Comparison of ENCODE assay signal across 12 cellular contexts in genomic region chr2:37858197-37858711, GRCh38.
DNase-seq lines count a peak whose midpoint lies in the region; ATAC-seq, FAIRE-seq and TF ChIP-seq lines count a peak whose summit lies in the region.
"Had no signal": no experiment of that assay in that cellular context is flagged by ENCODE, and none has a peak within 500 bp of the region (broad histone marks: within the 10 kb centered on the region; RNA-seq: fewer than 3 reads in every experiment).

No MANE protein-coding gene starts in this region.

- no peak for FAIRE-seq in GM12878 (lab: Jason Lieb, UNC)

- RAD21 ChIA-PET in GM12878 (lab: Charles Lee; ENCODE audit: unreplicated experiment), result interaction anchor here (8.9 kb wide), 1 partner anchor 14 kb away, joined by 215 read pairs; no protein-coding TSS in a partner anchor

- H3K9ac ChIP-seq in GM12878 (ENCODE audit: control insufficient read depth, insufficient read depth, low read length), result no peak overlapping the region
- H3K9ac ChIP-seq: neural progenitor cell had no signal

- H3K79me2 ChIP-seq in GM12878 (ENCODE audit: control insufficient read depth, insufficient read depth, low read length), result no peaks in the 10 kb centered on the region

- TF ChIP-seq CTCF in HEK293 (tag by site-specific recombination; IDR thresholded peaks at IDR 0.05) (no peak), GM12878 (IDR thresholded peaks at IDR 0.05 in 2 of 3, conservative IDR thresholded peaks at IDR 0.05 in 1 of 3; ENCODE audit: control insufficient read depth in 2 of 3, extremely low read depth in 1 of 3, insufficient read depth in 1 of 3, low read depth in 3 of 3, low read length in 3 of 3) (no peak), thoracic aorta (IDR thresholded peaks at IDR 0.05) (no peak)

- H4K20me1 ChIP-seq in GM12878 (ENCODE audit: control insufficient read depth, insufficient read depth), result no peaks in the 10 kb centered on the region

- no peak overlapping the region for H2AFZ ChIP-seq in GM12878 (ENCODE audit: control insufficient read depth, low read depth, low read length)
- H2AFZ ChIP-seq: neural progenitor cell had no signal

- BruUV-seq in GM12878 (replicated peaks; lab: Mats Ljungman, UMichigan), result no TSS peak

- TF ChIP-seq EP300 in GM12878 (IDR thresholded peaks at IDR 0.05; ENCODE audit: borderline replicate concordance in 1 of 2, control insufficient read depth in 1 of 2, low read depth in 2 of 2, low read length in 2 of 2), result no peak

- TF ChIP-seq RAD21 in GM12878 (IDR thresholded peaks at IDR 0.05; ENCODE audit: insufficient read depth, low read depth, low read length), result no peak

- SMC1A ChIA-PET in GM12878 (lab: Charles Lee; ENCODE audit: uncharacterized antibody, unreplicated experiment), result interaction anchor here (0.9 to 1.3 kb wide), 2 partner anchors 10 to 19 kb away, joined by 4 read pairs; no protein-coding TSS in a partner anchor

- DNase-seq in GM12878 (ENCODE audit: low read depth, low spot score), result no peak
- peak; percentile 91 for DNase-seq in hepatic stellate cell (ENCODE audit: low spot score)
- DNase-seq in thoracic aorta (ENCODE audit: low spot score), result peak; percentile 36
- no peak for DNase-seq in activated CD4-positive, alpha-beta T cell treated with anti-CD3 and anti-CD28 coated beads, Interleukin-2, amount 50 U/mL, for 4 hours
- DNase-seq: activated T-cell treated with anti-CD3 and anti-CD28 coated beads, Interleukin-2, amount 50 U/mL, for 48 hours; cortex of kidney; T1000; upper lobe of left lung had no signal

- no peak overlapping the region for H3K4me3 ChIP-seq in HEK293 (ENCODE audit: low read depth, low read length)
- H3K4me3 ChIP-seq in GM12878, result no peak overlapping the region
- H3K4me3 ChIP-seq in thoracic aorta, result no peak overlapping the region
- H3K4me3 ChIP-seq: neural progenitor cell, upper lobe of left lung had no signal

- ATAC-seq in GM12878 (no peak; the same call in 1 of the 3 replicates), thoracic aorta (ENCODE audit: insufficient number of reproducible peaks, low FRiP score, low read depth) (peak; percentile 77), GM18873 (IDR thresholded peaks at IDR 0.05; ENCODE audit: low FRiP score, unreplicated experiment) (no peak), GM21529 (IDR thresholded peaks at IDR 0.05; ENCODE audit: unreplicated experiment) (no peak)

- no peaks in the 10 kb centered on the region for H3K36me3 ChIP-seq in HEK293 (ENCODE audit: control insufficient read depth in 2 of 2, insufficient read depth in 1 of 2, low read length in 2 of 2)
- no peaks in the 10 kb centered on the region for H3K36me3 ChIP-seq in GM12878 (ENCODE audit: control insufficient read depth in 2 of 2, insufficient read depth in 2 of 2, low read length in 1 of 2)
- no peaks in the 10 kb centered on the region for H3K36me3 ChIP-seq in thoracic aorta
- H3K36me3 ChIP-seq: neural progenitor cell, upper lobe of left lung had no signal

- CTCF ChIA-PET in HEK293 (lab: Yijun Ruan, JAX), result interaction anchor here (1.8 kb wide), 1 partner anchor 19 kb away, joined by 7 read pairs; no protein-coding TSS in a partner anchor
- CTCF ChIA-PET in GM12878 (lab: Yijun Ruan, JAX), result interaction anchor here (0.6 to 10.9 kb wide), 2 partner anchors 17 to 444 kb away, joined by 3 to 176 read pairs; no protein-coding TSS in a partner anchor

- H3K9me3 ChIP-seq in HEK293 (ENCODE audit: control insufficient read depth, insufficient read depth, low read depth, low read length), result no peaks in the 10 kb centered on the region
- H3K9me3 ChIP-seq in GM12878 (replicated peaks; ENCODE audit: control insufficient read depth, insufficient read depth, low read length), result no peaks in the 10 kb centered on the region; the same call in 2 of the 3 replicates
- H3K9me3 ChIP-seq in thoracic aorta, result no peaks in the 10 kb centered on the region

- in situ Hi-C loops in GM12878 (cut with MboI), result no loop called here

- POLR2A ChIA-PET in HEK293 (lab: Yijun Ruan, JAX), result no interaction called here
- POLR2A ChIA-PET in GM12878 (lab: Charles Lee), result no interaction called here

- H3K27me3 ChIP-seq in GM12878 (replicated peaks in 1 of 2; ENCODE audit: control insufficient read depth in 2 of 2, insufficient read depth in 2 of 2, low read length in 1 of 2) (no peaks in the 10 kb centered on the region), thoracic aorta (replicated peaks; ENCODE audit: insufficient read depth) (no peaks in the 10 kb centered on the region)
- H3K27me3 ChIP-seq: neural progenitor cell, upper lobe of left lung had no signal

- TF ChIP-seq POLR2A in GM12878 (IDR thresholded peaks at IDR 0.05; ENCODE audit: low read depth, low read length), result no peak

- intact Hi-C loops in GM12878 (cut with micrococcal nuclease; ENCODE audit: unreplicated experiment), result no loop called here

- H3K4me1 ChIP-seq in HEK293 (ENCODE audit: control insufficient read depth, insufficient read depth, low read length), result peaks cover 4% of the 10 kb centered on the region; the same call in 1 of the 2 replicates
- peaks cover 9% of the 10 kb centered on the region for H3K4me1 ChIP-seq in GM12878 (ENCODE audit: control insufficient read depth, insufficient read depth, low read length)
- H3K4me1 ChIP-seq in thoracic aorta (ENCODE audit: control insufficient read depth in 1 of 2, low read depth in 2 of 2), result peaks cover 26 to 46% of the 10 kb centered on the region in 2 donors
- H3K4me1 ChIP-seq: neural progenitor cell had no signal

- H3K4me2 ChIP-seq in GM12878 (ENCODE audit: control insufficient read depth, insufficient read depth), result no peak overlapping the region
- H3K4me2 ChIP-seq: neural progenitor cell had no signal

- 32% methylated on average over 5 of the region's 5 CpGs for WGBS in GM12878 (ENCODE audit: insufficient coverage, insufficient replicate concordance, low lambda C conversion rate, missing lambda C conversion rate)

- H3K27ac ChIP-seq in HEK293 (ENCODE audit: extremely low read depth, low read depth, low read length), result no peak overlapping the region
- H3K27ac ChIP-seq in GM12878 (ENCODE audit: control insufficient read depth, insufficient read depth), result no peak overlapping the region
- H3K27ac ChIP-seq in thoracic aorta, result peak overlapping the region; percentile 78 to 79
- H3K27ac ChIP-seq: neural progenitor cell had no signal

TF ChIP-seq in HEK293, 187 proteins besides CTCF, POLR2A, EP300 and RAD21 (continues in another document):
- TF ChIP-seq ZNF324 (tag by site-specific recombination; IDR thresholded peaks at IDR 0.05) (no peak), ZBTB17 (tag by site-specific recombination; IDR thresholded peaks at IDR 0.05) (peak; percentile 96), ZNF302 (tag by site-specific recombination; IDR thresholded peaks at IDR 0.05; ENCODE audit: low read depth) (no peak), ZNF747 (tag by site-specific recombination; IDR thresholded peaks at IDR 0.05) (no peak)

TF ChIP-seq in GM12878, 131 proteins besides CTCF, POLR2A, EP300 and RAD21:
- TF ChIP-seq ZNF24 (IDR thresholded peaks at IDR 0.05) (no peak), GATAD2B (conservative IDR thresholded peaks at IDR 0.05; ENCODE audit: low read depth) (no peak), MLLT1 (IDR thresholded peaks at IDR 0.05) (0 out of 2 replicates have a peak, but pooled peaks have one; percentile 29), SREBF1 (IDR thresholded peaks at IDR 0.05; ENCODE audit: low read length) (no peak)

Comparison
In these comparisons a context has a peak if more than half of its experiments do, and no peak if none do; other contexts are left out.
1. H3K27ac ChIP-seq: peak in thoracic aorta (2 of 2); none in HEK293 (single experiment) and GM12878 (single experiment).
2. DNase-seq: peak in hepatic stellate cell (single experiment) and thoracic aorta (single experiment); none in GM12878 (single experiment) and activated CD4-positive, alpha-beta T cell treated with anti-CD3 and anti-CD28 coated beads, Interleukin-2, amount 50 U/mL, for 4 hours (0 of 2).